8 cellular contexts compared by ENCODE assay signal in genomic region chr3:100334340-100335136, GRCh38. TPM values are rescaled to one million over a fixed set of nuclear protein-coding genes. Genes with fewer than 3 reads are reported as not detected.
DNase-seq lines count a peak whose midpoint lies in the region; ATAC-seq, FAIRE-seq and TF ChIP-seq lines count a peak whose summit lies in the region.

NIT2 (plus strand) TSS chr3:100334757; CDS start chr3:100334792, 35 bp downstream.

- no peaks in the 10 kb centered on the region for H3K36me3 Mint-ChIP-seq in WTC11

- in situ Hi-C loops in ACHN (cut with HindIII; ENCODE audit: low pct_ligation_motif_present, low pct_unique_long_range_greater_than_20kb, low sequenced_read_pairs): no loop called here

- peaks cover 17% of the 10 kb centered on the region for H3K4me1 Mint-ChIP-seq in WTC11

- peaks cover 17% of the 10 kb centered on the region for H3K27me3 Mint-ChIP-seq in WTC11 (ENCODE audit: low read depth)

- FAIRE-seq in bronchial epithelial cell (lab: Jason Lieb, UNC): no peak

- DNase-seq in ACHN: peak; percentile 80
- DNase-seq in NCI-H2227 (lab: John Stamatoyannopoulos, UW; ENCODE audit: unreplicated experiment): peak; percentile 88
- peak; percentile 95 for DNase-seq in WTC11 (ENCODE audit: low spot score)
- DNase-seq in bronchial epithelial cell (ENCODE audit: low read depth): peak; percentile 65
- peak; percentile 98 for DNase-seq in iPS-NIHi7 (ENCODE audit: extremely low spot score)
- DNase-seq in smooth muscle cell of the brain vasculature (ENCODE audit: low read depth, low spot score): peak; percentile 63

- H3K27me3 ChIP-seq in bronchial epithelial cell (ENCODE audit: control insufficient read depth, insufficient read depth, low read length): no peaks in the 10 kb centered on the region

- ATAC-seq in GM18867 (IDR thresholded peaks at IDR 0.05; ENCODE audit: unreplicated experiment): peak; percentile 98
- peak; percentile 96 for ATAC-seq in HG03097 (IDR thresholded peaks at IDR 0.05; ENCODE audit: low FRiP score, unreplicated experiment)
- ATAC-seq in WTC11: peak; percentile 96

- CTCF ChIA-PET in WTC11 (lab: Charles Lee): interaction anchor here (0.9 to 1.2 kb wide), 5 partner anchors 12 to 268 kb away, joined by 3 to 4 read pairs (median 4); no protein-coding TSS in a partner anchor

- H3K9me3 Mint-ChIP-seq in WTC11: no peaks in the 10 kb centered on the region

- POLR2A ChIA-PET in WTC11 (lab: Charles Lee): interaction anchor here (0.6 to 2.5 kb wide), 4 partner anchors 66 to 443 kb away, joined by 3 to 15 read pairs (median 4); partner anchors contain the start of genes LNP1 and TOMM70

- no peak for TF ChIP-seq CTCF in WTC11 (IDR thresholded peaks at IDR 0.05)
- peak; percentile 2 for TF ChIP-seq CTCF in bronchial epithelial cell (IDR thresholded peaks at IDR 0.05; ENCODE audit: insufficient read depth, low read length, severe bottlenecking)

- H3K36me3 ChIP-seq in bronchial epithelial cell (ENCODE audit: control insufficient read depth, insufficient read depth, low read length): no peaks in the 10 kb centered on the region

- H3K4me3 ChIP-seq in bronchial epithelial cell (ENCODE audit: low read depth, low read length): peak within 1 kb of the TSS; percentile 56

- H3K4me3 Mint-ChIP-seq in WTC11: peak within 1 kb of the TSS; percentile 85

- peak within 1 kb of the TSS; percentile 73 for H3K27ac Mint-ChIP-seq in WTC11

TF ChIP-seq in WTC11, 78 proteins besides CTCF, POLR2A, EP300 and RAD21:
- no peak for TF ChIP-seq HMGA2 (CRISPR knock-in tag; IDR thresholded peaks at IDR 0.05)
- no peak for TF ChIP-seq CBFB (CRISPR knock-in tag; IDR thresholded peaks at IDR 0.05; ENCODE audit: low read depth)
- TF ChIP-seq FOXP4 (CRISPR knock-in tag; IDR thresholded peaks at IDR 0.05): no peak
- no peak for TF ChIP-seq ZNF232 (CRISPR knock-in tag; IDR thresholded peaks at IDR 0.05)
- peak; percentile 68; the same call in 1 of the 2 replicates for TF ChIP-seq FOXP1 (CRISPR knock-in tag; IDR thresholded peaks at IDR 0.05; ENCODE audit: borderline replicate concordance)
- peak; percentile 37; the same call in 1 of the 2 replicates for TF ChIP-seq ESRRA (CRISPR knock-in tag; IDR thresholded peaks at IDR 0.05; ENCODE audit: borderline replicate concordance)
- no peak for TF ChIP-seq MYBL2 (CRISPR knock-in tag; IDR thresholded peaks at IDR 0.05)
- peak; percentile 74; the same call in 1 of the 2 replicates for TF ChIP-seq NFE2L1 (CRISPR knock-in tag; IDR thresholded peaks at IDR 0.05)
- peak; percentile 51 for TF ChIP-seq MAX (CRISPR knock-in tag; IDR thresholded peaks at IDR 0.05)
- TF ChIP-seq ZNF396 (CRISPR knock-in tag; IDR thresholded peaks at IDR 0.05; ENCODE audit: borderline replicate concordance): no peak
- no peak for TF ChIP-seq E2F4 (CRISPR knock-in tag; IDR thresholded peaks at IDR 0.05; ENCODE audit: borderline replicate concordance, low read depth)
- TF ChIP-seq HMGXB4 (CRISPR knock-in tag; IDR thresholded peaks at IDR 0.05): no peak
- TF ChIP-seq GABPB1 (CRISPR knock-in tag; IDR thresholded peaks at IDR 0.05): 0 out of 2 replicates have a peak, but pooled peaks have one; percentile 53
- no peak for TF ChIP-seq CREB1 (CRISPR knock-in tag; IDR thresholded peaks at IDR 0.05)
- TF ChIP-seq TEAD1 (CRISPR knock-in tag; IDR thresholded peaks at IDR 0.05): 0 out of 2 replicates have a peak, but pooled peaks have one; percentile 54
- no peak for TF ChIP-seq TEAD4 (CRISPR knock-in tag; IDR thresholded peaks at IDR 0.05)
- TF ChIP-seq KAT7 (CRISPR knock-in tag; IDR thresholded peaks at IDR 0.05; ENCODE audit: borderline replicate concordance): 0 out of 2 replicates have a peak, but pooled peaks have one; percentile 54
- no peak for TF ChIP-seq NFYB (CRISPR knock-in tag; conservative IDR thresholded peaks at IDR 0.05; ENCODE audit: low read depth)
- 0 out of 2 replicates have a peak, but pooled peaks have one; percentile 19 for TF ChIP-seq ZNF416 (CRISPR knock-in tag; IDR thresholded peaks at IDR 0.05)
- TF ChIP-seq ZNF423 (CRISPR knock-in tag; IDR thresholded peaks at IDR 0.05): 0 out of 2 replicates have a peak, but pooled peaks have one; percentile 22
- TF ChIP-seq GRHL2 (CRISPR knock-in tag; IDR thresholded peaks at IDR 0.05; ENCODE audit: insufficient replicate concordance, severe bottlenecking): no peak
- TF ChIP-seq NR2C2 (CRISPR knock-in tag; IDR thresholded peaks at IDR 0.05): no peak
- TF ChIP-seq FOXJ3 (CRISPR knock-in tag; IDR thresholded peaks at IDR 0.05; ENCODE audit: borderline replicate concordance): no peak
- peak; percentile 55 for TF ChIP-seq SP1 (CRISPR knock-in tag; conservative IDR thresholded peaks at IDR 0.05)

RNA-seq across cellular contexts. Expression of gene NIT2, which starts in this region (rescaled TPM):
- total RNA-seq in WTC11 (2021): 23.8 to 27.3 TPM (median 24.0 TPM) in 3 replicates
- 15.3 and 21.9 TPM in 2 replicates for total RNA-seq in bronchial epithelial cell

Comparison
In these comparisons a context has a peak if more than half of its experiments do, and no peak if none do; other contexts are left out.
1. Peak in every context shown above with its lines: DNase-seq, ATAC-seq and H3K4me3 ChIP-seq.